Comparison of ENCODE assay signal across 13 cellular contexts in genomic region chr18:76615065-76615733, GRCh38.
"Had no signal": no experiment of that assay in that cellular context is flagged by ENCODE, and none has a peak within 500 bp of the region (broad histone marks: within the 10 kb centered on the region; RNA-seq: fewer than 3 reads in every experiment).

No MANE protein-coding gene starts in this region.

- FAIRE-seq: colon, kidney had no signal

- ATAC-seq: gastrocnemius medialis; natural killer cell; psoas muscle; stimulated activated naive CD8-positive, alpha-beta T cell treated with anti-CD3 and anti-CD28 coated beads, Interleukin-15, Interleukin-2, amounts not matched to agents 100 U/mL and 50 U/mL, for 24 hours had no signal

- H3K27me3 ChIP-seq: cardiac muscle cell, sigmoid colon, suprapubic skin had no signal

- DNase-seq: activated CD4-positive, alpha-beta T cell treated with anti-CD3 and anti-CD28 coated beads, Interleukin-2, amount 50 U/mL, for 1 hour; activated naive CD4-positive, alpha-beta T cell treated with anti-CD3 and anti-CD28 coated beads, Interleukin-2, amount 50 U/mL, for 16 hours; gastrocnemius medialis; kidney; left ventricle myocardium inferior; natural killer cell; psoas muscle; sigmoid colon; stimulated activated CD4-positive, alpha-beta T cell treated with anti-CD3 and anti-CD28 coated beads, Interleukin-12 subunit alpha, Interleukin-12 subunit beta, amount 100 ng/mL, for 4 hours; stimulated activated naive CD8-positive, alpha-beta T cell treated with anti-CD3 and anti-CD28 coated beads, Interleukin-15, Interleukin-2, amounts not matched to agents 100 U/mL and 50 U/mL, for 24 hours had no signal

- H3K9me3 ChIP-seq: gastrocnemius medialis, left ventricle myocardium inferior, psoas muscle, sigmoid colon, suprapubic skin had no signal

- H3K36me3 ChIP-seq: cardiac muscle cell, gastrocnemius medialis, left ventricle myocardium inferior, sigmoid colon, suprapubic skin had no signal

- H3K4me3 ChIP-seq: cardiac muscle cell, gastrocnemius medialis, left ventricle myocardium inferior, psoas muscle, sigmoid colon, suprapubic skin had no signal

- H3K27ac ChIP-seq: cardiac muscle cell, gastrocnemius medialis, left ventricle myocardium inferior, psoas muscle, sigmoid colon, suprapubic skin had no signal
